Comparison of ENCODE assay signal across 17 cellular contexts in genomic region chrX:134688181-134688580, GRCh38. TPM values are rescaled to one million over a fixed set of nuclear protein-coding genes. Genes with fewer than 3 reads are reported as not detected.
"Had no signal": no experiment of that assay in that cellular context is flagged by ENCODE, and none has a peak within 500 bp of the region (broad histone marks: within the 10 kb centered on the region; RNA-seq: fewer than 3 reads in every experiment).

No MANE protein-coding gene starts in this region.

- FAIRE-seq: islet of Langerhans had no signal

- H3K36me3 ChIP-seq: heart left ventricle, left lung, ovary, stomach, thoracic aorta had no signal

- H3K27ac ChIP-seq: heart left ventricle, left lung, ovary, stomach, thoracic aorta had no signal

- H3K27me3 ChIP-seq: heart left ventricle, left lung, ovary had no signal

- DNase-seq: activated CD4-positive, alpha-beta T cell treated with anti-CD3 and anti-CD28 coated beads for 1 hour; activated CD4-positive, alpha-beta T cell treated with anti-CD3 and anti-CD28 coated beads, Interleukin-2, amount 50 U/mL, for 48 hours; activated gamma-delta T cell treated with Interleukin-2 at 50 U/mL for 16 hours; activated naive CD8-positive, alpha-beta T cell treated with anti-CD3 and anti-CD28 coated beads for 36 hours; activated T-cell treated with anti-CD3 and anti-CD28 coated beads, Interleukin-2, amount 50 U/mL, for 48 hours; aorta; central memory CD4-positive, alpha-beta T cell; cortex of kidney; effector memory CD4-positive, alpha-beta T cell; heart left ventricle; left lung; ovary; stomach had no signal

- H3K9me3 ChIP-seq: heart left ventricle, left lung, ovary, stomach, thoracic aorta had no signal

- H3K4me1 ChIP-seq: left lung, stomach had no signal

- H3K4me3 ChIP-seq: heart left ventricle, left lung, ovary, stomach, thoracic aorta had no signal

- ATAC-seq: heart left ventricle, left lung had no signal

RNA-seq across cellular contexts. Expression of gene PLAC1, which starts 29.9 kb away (rescaled TPM):
- total RNA-seq: activated naive CD8-positive, alpha-beta T cell treated with anti-CD3 and anti-CD28 coated beads for 36 hours; aorta; epithelial cell of proximal tubule; left lung; stomach; thoracic aorta had no signal
- polyA plus RNA-seq: heart left ventricle, neural cell, stomach had no signal
